In genomic region chrX:124736553-124737240, GRCh38 we compare ENCODE assay signal across 10 cellular contexts.
A peak's percentile ranks its signal among the peaks of the same experiment; 100 is the strongest.
DNase-seq lines count a peak whose midpoint lies in the region; ATAC-seq lines count a peak whose summit lies in the region.
"Had no signal": no experiment of that assay in that cellular context is flagged by ENCODE, and none has a peak within 500 bp of the region (broad histone marks: within the 10 kb centered on the region; RNA-seq: fewer than 3 reads in every experiment).

No MANE protein-coding gene starts in this region.

- ATAC-seq in stimulated activated naive B cell treated with anti-CD40 and anti-IgM and Interleukin-4, amounts not matched to agents 10 μg/mL and 1 μg/mL and 100 μg/mL, for 72 hours (replicated peaks): no peak

- H3K36me3 ChIP-seq in iPS-20b (ENCODE audit: insufficient read depth, low read depth, low read length) (no peaks in the 10 kb centered on the region), SJCRH30 (no peaks in the 10 kb centered on the region)

- H3K9ac ChIP-seq in iPS-20b (ENCODE audit: low read depth, low read length): no peak overlapping the region

- H3K4me1 ChIP-seq in iPS-20b (ENCODE audit: insufficient read depth, low read length) (peaks cover 13% of the 10 kb centered on the region), SJCRH30 (no peaks in the 10 kb centered on the region)

- no peaks in the 10 kb centered on the region for H3K36me3 Mint-ChIP-seq in stimulated activated naive B cell treated with anti-CD40 and anti-IgM and Interleukin-4, amounts not matched to agents 10 μg/mL and 1 μg/mL and 100 μg/mL, for 72 hours

- H3K27me3 ChIP-seq in iPS-20b (ENCODE audit: insufficient read depth, low read length) (no peaks in the 10 kb centered on the region), SJCRH30 (no peaks in the 10 kb centered on the region)

- H3K4me1 Mint-ChIP-seq in stimulated activated naive B cell treated with anti-CD40 and anti-IgM and Interleukin-4, amounts not matched to agents 10 μg/mL and 1 μg/mL and 100 μg/mL, for 72 hours: no peaks in the 10 kb centered on the region

- no peaks in the 10 kb centered on the region for H3K9me3 Mint-ChIP-seq in stimulated activated naive B cell treated with anti-CD40 and anti-IgM and Interleukin-4, amounts not matched to agents 10 μg/mL and 1 μg/mL and 100 μg/mL, for 72 hours
- H3K9me3 Mint-ChIP-seq: neural crest cell had no signal

- DNase-seq in NCI-H748 treated with DMSO at 0.1 percent for 48 hours (lab: John Stamatoyannopoulos, UW) (peak; percentile 70), posterior vena cava (ENCODE audit: low spot score) (no peak), kidney glomerular epithelial cell (lab: John Stamatoyannopoulos, UW) (no peak), SJCRH30 (no peak)
- DNase-seq in activated T-cell treated with anti-CD3 and anti-CD28 coated beads, Interleukin-2, amount 50 U/mL, for 1 hour: peak; percentile 56
- peak; percentile 19 to 40 for DNase-seq in stimulated activated CD8-positive, alpha-beta memory T cell treated with anti-CD3 and anti-CD28 coated beads, Interleukin-7, amount 100 ng/mL, for 4 hours (ENCODE audit: low read depth in 2 of 2)
- no peak for DNase-seq in stimulated activated naive B cell treated with anti-CD40 and anti-IgM and Interleukin-4, amounts not matched to agents 10 μg/mL and 1 μg/mL and 100 μg/mL, for 72 hours
- DNase-seq: foreskin fibroblast had no signal

- no peak overlapping the region for H3K27ac Mint-ChIP-seq in stimulated activated naive B cell treated with anti-CD40 and anti-IgM and Interleukin-4, amounts not matched to agents 10 μg/mL and 1 μg/mL and 100 μg/mL, for 72 hours

- H3K27me3 Mint-ChIP-seq in stimulated activated naive B cell treated with anti-CD40 and anti-IgM and Interleukin-4, amounts not matched to agents 10 μg/mL and 1 μg/mL and 100 μg/mL, for 72 hours: no peaks in the 10 kb centered on the region

- H3K4me3 ChIP-seq in iPS-20b (ENCODE audit: low read length) (peak overlapping the region; percentile 7; the same call in 1 of the 2 replicates), SJCRH30 (no peak overlapping the region)

- H3K27ac ChIP-seq in iPS-20b (ENCODE audit: low read length): no peak overlapping the region
- no peak overlapping the region for H3K27ac ChIP-seq in SJCRH30

- H3K9me3 ChIP-seq in iPS-20b (ENCODE audit: insufficient read depth, low read depth, low read length): no peaks in the 10 kb centered on the region
- no peaks in the 10 kb centered on the region for H3K9me3 ChIP-seq in SJCRH30 (replicated peaks)

- no peak overlapping the region for H3K4me3 Mint-ChIP-seq in stimulated activated naive B cell treated with anti-CD40 and anti-IgM and Interleukin-4, amounts not matched to agents 10 μg/mL and 1 μg/mL and 100 μg/mL, for 72 hours
- H3K4me3 Mint-ChIP-seq: neural crest cell had no signal

- intact Hi-C loops in posterior vena cava (cut with DNase I): no loop called here

Comparison
In these comparisons a context has a peak if more than half of its experiments do, and no peak if none do; other contexts are left out.
1. DNase-seq: peak in NCI-H748 treated with DMSO at 0.1 percent for 48 hours (single experiment), activated T-cell treated with anti-CD3 and anti-CD28 coated beads, Interleukin-2, amount 50 U/mL, for 1 hour (single experiment) and stimulated activated CD8-positive, alpha-beta memory T cell treated with anti-CD3 and anti-CD28 coated beads, Interleukin-7, amount 100 ng/mL, for 4 hours (2 of 2); none in posterior vena cava (single experiment), kidney glomerular epithelial cell (single experiment), SJCRH30 (0 of 2) and stimulated activated naive B cell treated with anti-CD40 and anti-IgM and Interleukin-4, amounts not matched to agents 10 μg/mL and 1 μg/mL and 100 μg/mL, for 72 hours (single experiment).